ENCODE assay signal across 8 cellular contexts in genomic region chr10:122163182-122164027, GRCh38.
A peak's percentile ranks its signal among the peaks of the same experiment; 100 is the strongest.
DNase-seq lines count a peak whose midpoint lies in the region; ATAC-seq and TF ChIP-seq lines count a peak whose summit lies in the region.

No MANE protein-coding gene starts in this region.

- H3K4me3 Mint-ChIP-seq in CD8-positive, alpha-beta T cell: no peak overlapping the region

- CTCF ChIA-PET in AG04449 (lab: Yijun Ruan, JAX): interaction anchor here (0.7 to 3.4 kb wide), 4 partner anchors 8 to 21 kb away, joined by 3 to 18 read pairs (median 10); no protein-coding TSS in a partner anchor
- CTCF ChIA-PET in CD8-positive, alpha-beta T cell (lab: Charles Lee): interaction anchor here (1.0 kb wide), 1 partner anchor 9 kb away, joined by 3 read pairs; no protein-coding TSS in a partner anchor

- no peak overlapping the region for H3K9ac ChIP-seq in muscle layer of colon (ENCODE audit: low read length)

- H3K36me3 Mint-ChIP-seq in CD8-positive, alpha-beta T cell: no peaks in the 10 kb centered on the region

- H3K4me3 ChIP-seq in AG04449 (ENCODE audit: low read depth, low read length) (peak overlapping the region; percentile 57), dorsolateral prefrontal cortex (peak overlapping the region; percentile 52 to 84 (median 72)), muscle layer of colon (ENCODE audit: low read depth in 1 of 2, low read length in 2 of 2) (peak overlapping the region; percentile 37 to 44)
- no peak overlapping the region for H3K4me3 ChIP-seq in CD8-positive, alpha-beta T cell (ENCODE audit: low read depth, low read length)

- no peak for DNase-seq in AG04449 (ENCODE audit: low read depth, low spot score)
- peak; percentile 34 for DNase-seq in NCI-H1105 (lab: John Stamatoyannopoulos, UW)
- DNase-seq in dorsolateral prefrontal cortex: peak in 6 of 10 donors; percentile 52 to 72 (median 64)
- no peak for DNase-seq in foreskin melanocyte
- DNase-seq in CD8-positive, alpha-beta T cell: no peak
- no peak for DNase-seq in stimulated activated naive CD4-positive, alpha-beta T cell treated with Interleukin-2 at 50 U/mL for 16 hours (lab: John Stamatoyannopoulos, UW)

- peaks cover 37% of the 10 kb centered on the region for H3K4me1 ChIP-seq in muscle layer of colon (ENCODE audit: insufficient read depth, low read length)
- H3K4me1 ChIP-seq in CD8-positive, alpha-beta T cell (ENCODE audit: insufficient read depth, low read length): no peaks in the 10 kb centered on the region

- no peaks in the 10 kb centered on the region for H3K9me3 Mint-ChIP-seq in CD8-positive, alpha-beta T cell

- ATAC-seq in GM21423 (IDR thresholded peaks at IDR 0.05; ENCODE audit: unreplicated experiment): no peak
- no peak for ATAC-seq in CD8-positive, alpha-beta T cell

- POLR2A ChIA-PET in AG04449 (lab: Yijun Ruan, JAX): no interaction called here
- POLR2A ChIA-PET in CD8-positive, alpha-beta T cell (lab: Charles Lee): no interaction called here

- TF ChIP-seq CTCF in AG04449 (IDR thresholded peaks at IDR 0.05; ENCODE audit: insufficient read depth, low read length, missing control alignments): no peak
- no peak for TF ChIP-seq CTCF in dorsolateral prefrontal cortex (IDR thresholded peaks at IDR 0.05 in 54 of 56, conservative IDR thresholded peaks at IDR 0.05 in 2 of 56; ENCODE audit: low read depth in 1 of 56, partially characterized antibody in 56 of 56)
- no peak for TF ChIP-seq CTCF in CD8-positive, alpha-beta T cell (IDR thresholded peaks at IDR 0.05)

- intact Hi-C loops in dorsolateral prefrontal cortex (cut with DNase I): no loop called here
- intact Hi-C loops in CD8-positive, alpha-beta T cell (cut with DNase I, micrococcal nuclease): no loop called here

- H3K9me3 ChIP-seq in muscle layer of colon (ENCODE audit: low read length): no peaks in the 10 kb centered on the region
- H3K9me3 ChIP-seq in CD8-positive, alpha-beta T cell (ENCODE audit: low read length): no peaks in the 10 kb centered on the region

- peaks cover 2% of the 10 kb centered on the region for H3K4me1 Mint-ChIP-seq in CD8-positive, alpha-beta T cell (ENCODE audit: low read depth)

- H3K27me3 ChIP-seq in dorsolateral prefrontal cortex (no peaks in the 10 kb centered on the region), muscle layer of colon (ENCODE audit: control insufficient read depth in 1 of 2, insufficient read depth in 2 of 2, low read length in 2 of 2) (no peaks in the 10 kb centered on the region)
- peaks cover 17% of the 10 kb centered on the region for H3K27me3 ChIP-seq in CD8-positive, alpha-beta T cell (ENCODE audit: insufficient read depth, low read length)

- peak overlapping the region in 58 of 59 donors; percentile 8 to 95 (median 86) for H3K27ac ChIP-seq in dorsolateral prefrontal cortex
- H3K27ac ChIP-seq in muscle layer of colon (ENCODE audit: low read depth, low read length): peak overlapping the region; percentile 48
- H3K27ac ChIP-seq in CD8-positive, alpha-beta T cell (ENCODE audit: low read depth, low read length): no peak overlapping the region

- H3K36me3 ChIP-seq in muscle layer of colon (ENCODE audit: insufficient read depth, low read length): peaks cover 12% of the 10 kb centered on the region
- no peaks in the 10 kb centered on the region for H3K36me3 ChIP-seq in CD8-positive, alpha-beta T cell (ENCODE audit: insufficient read depth, low read length)

- H3K27ac Mint-ChIP-seq in CD8-positive, alpha-beta T cell: no peak overlapping the region

- peaks cover 60% of the 10 kb centered on the region for H3K27me3 Mint-ChIP-seq in CD8-positive, alpha-beta T cell (ENCODE audit: low read depth)

Comparison
In these comparisons a context has a peak if more than half of its experiments do, and no peak if none do; other contexts are left out.
1. DNase-seq: peak in NCI-H1105 (single experiment) and dorsolateral prefrontal cortex (6 of 10); none in AG04449 (single experiment), foreskin melanocyte (single experiment), CD8-positive, alpha-beta T cell (0 of 7) and stimulated activated naive CD4-positive, alpha-beta T cell treated with Interleukin-2 at 50 U/mL for 16 hours (single experiment).